In genomic region chr11:76803811-76804600, GRCh38 we compare ENCODE assay signal across 10 cellular contexts. TPM values are rescaled to one million over a fixed set of nuclear protein-coding genes. Genes with fewer than 3 reads are reported as not detected.
DNase-seq lines count a peak whose midpoint lies in the region; ATAC-seq, FAIRE-seq and TF ChIP-seq lines count a peak whose summit lies in the region.
"Had no signal": no experiment of that assay in that cellular context is flagged by ENCODE, and none has a peak within 500 bp of the region (broad histone marks: within the 10 kb centered on the region; RNA-seq: fewer than 3 reads in every experiment).

No MANE protein-coding gene starts in this region.

- H3K9ac ChIP-seq in astrocyte (ENCODE audit: low read length): no peak overlapping the region

- H2AFZ ChIP-seq in astrocyte (ENCODE audit: low read depth, low read length): no peak overlapping the region

- H3K36me3 ChIP-seq in astrocyte (ENCODE audit: insufficient read depth, low read length): no peaks in the 10 kb centered on the region

- peaks cover 22% of the 10 kb centered on the region for H4K20me1 ChIP-seq in astrocyte (ENCODE audit: insufficient read depth, low read length)

- no peaks in the 10 kb centered on the region for H3K9me3 ChIP-seq in astrocyte (ENCODE audit: insufficient read depth, low read depth, low read length)

- no peaks in the 10 kb centered on the region for H3K79me2 ChIP-seq in astrocyte (ENCODE audit: insufficient read depth, low read length)

- peak overlapping the region; percentile 29 for H3K27ac Mint-ChIP-seq in T-helper 2 cell treated with Interferon-gamma antibody and Interleukin-4, amounts not matched to agents 5 μg/mL and 100 μg/mL, for 36 hours
- H3K27ac Mint-ChIP-seq in astrocyte (ENCODE audit: unreplicated experiment): no peak overlapping the region

- FAIRE-seq in astrocyte (lab: Jason Lieb, UNC): no peak

- no peak overlapping the region for H3K4me3 ChIP-seq in astrocyte (ENCODE audit: insufficient read depth, low read depth, low read length)

- H3K9me3 Mint-ChIP-seq in T-helper 2 cell treated with Interferon-gamma antibody and Interleukin-4, amounts not matched to agents 5 μg/mL and 100 μg/mL, for 36 hours: no peaks in the 10 kb centered on the region
- no peaks in the 10 kb centered on the region for H3K9me3 Mint-ChIP-seq in astrocyte (ENCODE audit: unreplicated experiment)

- DNase-seq in AG08396 (ENCODE audit: low spot score): peak; percentile 70
- peak; percentile 90 for DNase-seq in T-helper 2 cell treated with Interferon-gamma antibody and Interleukin-4, amounts not matched to agents 5 μg/mL and 100 μg/mL, for 36 hours (ENCODE audit: low spot score)
- peak; percentile 31 for DNase-seq in astrocyte (ENCODE audit: low read depth)
- DNase-seq in stimulated activated CD4-positive, alpha-beta T cell treated with anti-CD3 and anti-CD28 coated beads, Interleukin-12 subunit alpha, Interleukin-12 subunit beta, amount 100 ng/mL, for 48 hours (ENCODE audit: low read depth in 2 of 3, low spot score in 1 of 3): peak; percentile 64 to 76 (median 68)
- no peak for DNase-seq in NCI-H446 (lab: John Stamatoyannopoulos, UW)
- DNase-seq in NCI-H748 (lab: John Stamatoyannopoulos, UW; ENCODE audit: unreplicated experiment): no peak
- DNase-seq: left cardiac atrium, MM.1S had no signal

- peaks cover 11% of the 10 kb centered on the region for H3K4me1 ChIP-seq in astrocyte (ENCODE audit: insufficient read depth, low read length)

- no peaks in the 10 kb centered on the region for H3K27me3 ChIP-seq in astrocyte (ENCODE audit: insufficient read depth, low read length)

- H3K27me3 Mint-ChIP-seq in T-helper 2 cell treated with Interferon-gamma antibody and Interleukin-4, amounts not matched to agents 5 μg/mL and 100 μg/mL, for 36 hours (ENCODE audit: low read depth): no peaks in the 10 kb centered on the region
- H3K27me3 Mint-ChIP-seq in astrocyte (ENCODE audit: low read depth, unreplicated experiment): peaks cover 2% of the 10 kb centered on the region

- H3K36me3 Mint-ChIP-seq in T-helper 2 cell treated with Interferon-gamma antibody and Interleukin-4, amounts not matched to agents 5 μg/mL and 100 μg/mL, for 36 hours (ENCODE audit: low read depth): no peaks in the 10 kb centered on the region
- H3K36me3 Mint-ChIP-seq in astrocyte (ENCODE audit: low read depth, unreplicated experiment): peaks cover 2% of the 10 kb centered on the region

- H3K27ac ChIP-seq in astrocyte (ENCODE audit: low read depth, low read length): no peak overlapping the region

- TF ChIP-seq CTCF in astrocyte (IDR thresholded peaks at IDR 0.05; ENCODE audit: insufficient read depth, low read depth, low read length): no peak

- H3K4me2 ChIP-seq in astrocyte (ENCODE audit: low read length): no peak overlapping the region

- peaks cover 35% of the 10 kb centered on the region for H3K4me1 Mint-ChIP-seq in T-helper 2 cell treated with Interferon-gamma antibody and Interleukin-4, amounts not matched to agents 5 μg/mL and 100 μg/mL, for 36 hours (ENCODE audit: low read depth)
- H3K4me1 Mint-ChIP-seq in astrocyte (ENCODE audit: low read depth, unreplicated experiment): peaks cover 25% of the 10 kb centered on the region

- ATAC-seq in HG03565 (IDR thresholded peaks at IDR 0.05; ENCODE audit: unreplicated experiment) (no peak), HG03439 (IDR thresholded peaks at IDR 0.05; ENCODE audit: unreplicated experiment) (no peak)

- H3K4me3 Mint-ChIP-seq in T-helper 2 cell treated with Interferon-gamma antibody and Interleukin-4, amounts not matched to agents 5 μg/mL and 100 μg/mL, for 36 hours: peak overlapping the region; percentile 2
- H3K4me3 Mint-ChIP-seq in astrocyte (ENCODE audit: unreplicated experiment): no peak overlapping the region

RNA-seq across cellular contexts. Expression of gene TSKU, which starts 20.9 kb away (rescaled TPM):
- total RNA-seq in astrocyte: 57.9 and 69.6 TPM in 2 replicates

RNA-seq across cellular contexts. Expression of gene ACER3, which starts 56.7 kb away (rescaled TPM):
- total RNA-seq in astrocyte: 14.9 and 17.3 TPM in 2 replicates

Comparison
In these comparisons a context has a peak if more than half of its experiments do, and no peak if none do; other contexts are left out.
1. DNase-seq: peak in AG08396 (single experiment), T-helper 2 cell treated with Interferon-gamma antibody and Interleukin-4, amounts not matched to agents 5 μg/mL and 100 μg/mL, for 36 hours (single experiment), astrocyte (single experiment) and stimulated activated CD4-positive, alpha-beta T cell treated with anti-CD3 and anti-CD28 coated beads, Interleukin-12 subunit alpha, Interleukin-12 subunit beta, amount 100 ng/mL, for 48 hours (3 of 3); none in NCI-H446 (0 of 2) and NCI-H748 (single experiment).